Comparison of ENCODE assay signal across 8 cellular contexts in the genomic region with DNA sequence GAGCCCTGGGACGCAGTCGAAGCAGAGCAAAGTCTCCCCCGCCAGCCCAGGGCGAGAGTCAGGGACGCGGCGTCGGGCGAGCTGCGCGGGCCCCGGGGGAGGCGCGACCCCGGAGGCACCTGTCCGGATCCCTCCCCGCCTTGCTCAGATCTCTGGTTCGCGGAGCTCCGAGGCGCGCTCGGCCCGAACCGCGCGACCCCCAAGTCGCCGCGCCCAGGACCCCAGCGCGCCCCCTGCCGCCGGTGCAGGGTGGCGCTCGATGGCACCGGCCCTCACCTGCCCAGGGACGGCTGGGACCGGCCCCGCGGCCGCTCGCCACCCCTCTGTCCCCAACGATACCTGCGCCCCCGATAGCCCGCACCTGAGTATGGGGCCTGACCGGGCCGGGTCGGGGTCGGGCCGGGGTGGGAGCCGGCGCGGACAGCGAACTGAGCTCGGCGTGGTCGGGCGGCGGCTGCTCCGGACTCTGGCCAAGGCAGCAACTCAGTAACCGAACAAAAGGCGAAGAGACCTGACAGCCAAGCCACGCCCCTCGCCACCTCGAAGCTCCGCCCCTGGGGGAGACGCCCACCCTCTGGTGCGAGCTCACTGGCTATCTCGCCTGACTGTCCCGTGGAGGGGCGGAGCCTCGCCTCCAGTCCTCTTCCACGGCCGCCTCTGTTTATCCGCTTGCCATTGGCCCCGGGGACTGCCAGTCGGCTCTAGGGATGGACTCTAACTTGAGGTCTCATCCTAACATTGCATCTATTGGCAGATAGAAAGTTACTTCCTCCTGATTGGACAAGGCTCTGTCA. TPM values are rescaled to one million over a fixed set of nuclear protein-coding genes. Genes with fewer than 3 reads are reported as not detected.
A peak's percentile ranks its signal among the peaks of the same experiment; 100 is the strongest.
DNase-seq lines count a peak whose midpoint lies in the region; ATAC-seq and TF ChIP-seq lines count a peak whose summit lies in the region.

Gene JUP (minus strand): TSS at position 485 of the 794 bp plus-strand sequence. CDS start 14,857 bp downstream, outside the sequence.

- in situ Hi-C loops in GM13976 (cut with MboI; ENCODE audit: low sequenced_read_pairs, unreplicated experiment), result no loop called here

- ATAC-seq in HG03135 (IDR thresholded peaks at IDR 0.05; ENCODE audit: unreplicated experiment), result peak; percentile 79

- peak within 1 kb of the TSS in 7 of 8 donors; percentile 48 to 84 (median 80) for H3K27ac ChIP-seq in spleen

- no peaks in the 10 kb centered on the region for H3K36me3 ChIP-seq in spleen

- H3K27me3 ChIP-seq in spleen (replicated peaks in 1 of 7), result peaks cover 0 to 55% (median 19%) of the 10 kb centered on the region in 7 donors

- TF ChIP-seq POLR2A in spleen (IDR thresholded peaks at IDR 0.05), result peak in 1 of 3 donors; percentile 89

- peak within 1 kb of the TSS; percentile 31 to 82 (median 54) for H3K4me3 ChIP-seq in spleen

- TF ChIP-seq CTCF in GM13976 (IDR thresholded peaks at IDR 0.05; ENCODE audit: borderline replicate concordance, control extremely low read depth, extremely low read depth, insufficient read depth, missing control alignments), result peak; percentile 38
- peak in 8 of 11 experiments; percentile 27 to 70 (median 55) for TF ChIP-seq CTCF in spleen (IDR thresholded peaks at IDR 0.05 in 8 of 11, conservative IDR thresholded peaks at IDR 0.05 in 3 of 11)

- intact Hi-C loops in spleen (cut with DNase I; ENCODE audit: low total_unique reads), result no loop called here

- no peaks in the 10 kb centered on the region for H3K9me3 ChIP-seq in spleen

- 0 to 2% (median 1%) methylated on average over 32 to 79 of the region's 79 CpGs for WGBS in spleen, 5 donors

- H3K4me1 ChIP-seq in spleen, result peaks cover 24 to 61% (median 40%) of the 10 kb centered on the region in 6 donors

- DNase-seq in GM13976 (ENCODE audit: low spot score) (peak; percentile 98), NCI-H226 (peak; percentile 100), cerebellar nuclear complex (lab: John Stamatoyannopoulos, UW) (peak; percentile 99 to 100), iris pigment epithelial cell (ENCODE audit: low read depth) (peak; percentile 100), spleen (peak; percentile 98), HPDE6-E6E7 (ENCODE audit: extremely low spot score) (no peak)
- peak; percentile 88 for DNase-seq in activated CD4-positive, CD25-positive, alpha-beta regulatory T cell treated with anti-CD3 and anti-CD28 coated beads, Interleukin-2, amount 50 U/mL, for 72 hours

RNA-seq across cellular contexts. Expression of gene JUP, which starts in this region (rescaled TPM):
- total RNA-seq in spleen, result 10 to 100 TPM; 17.3 to 73.1 (median 45.3) TPM
- polyA plus RNA-seq in spleen, result 10 to 100 TPM; 13.7 to 17.4 (median 14.3) TPM
